ENCODE assay signal across 26 cellular contexts in genomic region chr14:79383031-79383430, GRCh38.
"Had no signal": no experiment of that assay in that cellular context is flagged by ENCODE, and none has a peak within 500 bp of the region (broad histone marks: within the 10 kb centered on the region; RNA-seq: fewer than 3 reads in every experiment).

No MANE protein-coding gene starts in this region.

- H3K36me3 Mint-ChIP-seq: activated CD8-positive, alpha-beta memory T cell treated with anti-CD3 and anti-CD28 coated beads, Interleukin-2, amount 10 ng/mL, durations not matched to agents 7 days and 5 days; activated naive CD4-positive, alpha-beta T cell treated with anti-CD3 and anti-CD28 coated beads, Interleukin-2, amount 50 U/mL, for 24 hours; activated naive CD8-positive, alpha-beta T cell treated with anti-CD3 and anti-CD28 coated beads for 36 hours had no signal

- H3K4me1 Mint-ChIP-seq: activated CD8-positive, alpha-beta memory T cell treated with anti-CD3 and anti-CD28 coated beads, Interleukin-2, amount 10 ng/mL, durations not matched to agents 7 days and 5 days; activated naive CD4-positive, alpha-beta T cell treated with anti-CD3 and anti-CD28 coated beads, Interleukin-2, amount 50 U/mL, for 24 hours; activated naive CD8-positive, alpha-beta T cell treated with anti-CD3 and anti-CD28 coated beads for 36 hours; activated naive CD8-positive, alpha-beta T cell treated with anti-CD3 and anti-CD28 coated beads, Interleukin-2, amount 50 U/mL, for 24 hours; T-helper 17 cell had no signal

- H3K27me3 Mint-ChIP-seq: activated CD8-positive, alpha-beta memory T cell treated with anti-CD3 and anti-CD28 coated beads, Interleukin-2, amount 10 ng/mL, durations not matched to agents 7 days and 5 days; activated naive CD4-positive, alpha-beta T cell treated with anti-CD3 and anti-CD28 coated beads, Interleukin-2, amount 50 U/mL, for 24 hours; activated naive CD8-positive, alpha-beta T cell treated with anti-CD3 and anti-CD28 coated beads for 36 hours; activated naive CD8-positive, alpha-beta T cell treated with anti-CD3 and anti-CD28 coated beads, Interleukin-2, amount 50 U/mL, for 24 hours; T-helper 17 cell had no signal

- ATAC-seq: activated CD8-positive, alpha-beta memory T cell treated with anti-CD3 and anti-CD28 coated beads, Interleukin-2, amount 10 ng/mL, durations not matched to agents 7 days and 5 days; activated CD8-positive, alpha-beta T cell treated with anti-CD3 and anti-CD28 coated beads, Interleukin-2, amount 10 ng/mL, durations not matched to agents 7 days and 5 days; activated naive CD8-positive, alpha-beta T cell treated with anti-CD3 and anti-CD28 coated beads, Interleukin-2, amount 50 U/mL, for 24 hours; T-helper 17 cell had no signal

- H3K4me3 Mint-ChIP-seq: activated CD8-positive, alpha-beta memory T cell treated with anti-CD3 and anti-CD28 coated beads, Interleukin-2, amount 10 ng/mL, durations not matched to agents 7 days and 5 days; activated CD8-positive, alpha-beta T cell treated with anti-CD3 and anti-CD28 coated beads, Interleukin-2, amount 10 ng/mL, durations not matched to agents 7 days and 5 days; activated naive CD4-positive, alpha-beta T cell treated with anti-CD3 and anti-CD28 coated beads for 36 hours; activated naive CD4-positive, alpha-beta T cell treated with anti-CD3 and anti-CD28 coated beads, Interleukin-2, amount 50 U/mL, for 24 hours; activated naive CD8-positive, alpha-beta T cell treated with anti-CD3 and anti-CD28 coated beads for 36 hours; activated naive CD8-positive, alpha-beta T cell treated with anti-CD3 and anti-CD28 coated beads, Interleukin-2, amount 50 U/mL, for 24 hours; activated T-helper 1 cell treated with anti-CD3 and anti-CD28 coated beads, Interleukin-12 subunit alpha, Interleukin-12 subunit beta, Interleukin-2, Interleukin-4 antibody, amounts not matched to agents 30 ng/mL and 10 ng/mL and 1 ng/mL, durations not matched to agents 14 hours and 24 hours and 36 hours; brain; T-helper 17 cell had no signal

- DNase-seq: activated CD4-positive, alpha-beta T cell treated with anti-CD3 and anti-CD28 coated beads for 1 hour; activated CD4-positive, alpha-beta T cell treated with anti-CD3 and anti-CD28 coated beads for 4 hours; activated CD4-positive, alpha-beta T cell treated with anti-CD3 and anti-CD28 coated beads, Interleukin-2, amount 50 U/mL, for 1 hour; activated CD4-positive, alpha-beta T cell treated with anti-CD3 and anti-CD28 coated beads, Interleukin-2, amount 50 U/mL, for 48 hours; activated CD8-positive, alpha-beta memory T cell treated with anti-CD3 and anti-CD28 coated beads, Interleukin-2, amount 10 ng/mL, durations not matched to agents 7 days and 5 days; activated CD8-positive, alpha-beta memory T cell treated with anti-CD3 and anti-CD28 coated beads, Interleukin-2, amount 50 U/mL, for 4 hours; activated CD8-positive, alpha-beta T cell treated with anti-CD3 and anti-CD28 coated beads, Interleukin-2, amount 10 ng/mL, durations not matched to agents 7 days and 5 days; activated effector memory CD4-positive, alpha-beta T cell treated with anti-CD3 and anti-CD28 coated beads, Interleukin-2, amount 50 U/mL, for 16 hours; activated naive CD4-positive, alpha-beta T cell treated with anti-CD3 and anti-CD28 coated beads for 36 hours; activated naive CD8-positive, alpha-beta T cell treated with anti-CD3 and anti-CD28 coated beads for 36 hours; activated naive CD8-positive, alpha-beta T cell treated with anti-CD3 and anti-CD28 coated beads, Interleukin-2, amount 50 U/mL, for 24 hours; activated T-cell treated with anti-CD3 and anti-CD28 coated beads, Interleukin-2, amount 50 U/mL, for 1 hour; activated T-cell treated with anti-CD3 and anti-CD28 coated beads, Interleukin-2, amount 50 U/mL, for 48 hours; adrenal gland; central memory CD4-positive, alpha-beta T cell; colonic mucosa; effector CD8-positive, alpha-beta T cell; esophagus squamous epithelium; head of caudate nucleus; hippocampal formation; T-helper 1 cell; T-helper 17 cell had no signal

- H3K9me3 Mint-ChIP-seq: activated naive CD4-positive, alpha-beta T cell treated with anti-CD3 and anti-CD28 coated beads, Interleukin-2, amount 50 U/mL, for 24 hours had no signal

- H3K27ac Mint-ChIP-seq: activated CD8-positive, alpha-beta memory T cell treated with anti-CD3 and anti-CD28 coated beads, Interleukin-2, amount 10 ng/mL, durations not matched to agents 7 days and 5 days; activated CD8-positive, alpha-beta T cell treated with anti-CD3 and anti-CD28 coated beads, Interleukin-2, amount 10 ng/mL, durations not matched to agents 7 days and 5 days; activated naive CD4-positive, alpha-beta T cell treated with anti-CD3 and anti-CD28 coated beads for 36 hours; activated naive CD4-positive, alpha-beta T cell treated with anti-CD3 and anti-CD28 coated beads, Interleukin-2, amount 50 U/mL, for 24 hours; activated naive CD8-positive, alpha-beta T cell treated with anti-CD3 and anti-CD28 coated beads for 36 hours; activated naive CD8-positive, alpha-beta T cell treated with anti-CD3 and anti-CD28 coated beads, Interleukin-2, amount 50 U/mL, for 24 hours; activated T-helper 1 cell treated with anti-CD3 and anti-CD28 coated beads, Interleukin-12 subunit alpha, Interleukin-12 subunit beta, Interleukin-2, Interleukin-4 antibody, amounts not matched to agents 30 ng/mL and 10 ng/mL and 1 ng/mL, durations not matched to agents 14 hours and 24 hours and 36 hours; activated T-helper 2 cell treated with anti-CD3 and anti-CD28 coated beads, Interferon-gamma antibody, Interleukin-2, Interleukin-4, amounts not matched to agents 10 μg/mL and 5 μg/mL and 100 μg/mL, durations not matched to agents 14 hours and 24 hours and 36 hours; brain; T-helper 17 cell had no signal
